19 cellular contexts compared by ENCODE assay signal in genomic region chr4:79237836-79238235, GRCh38.
DNase-seq lines count a peak whose midpoint lies in the region; TF ChIP-seq lines count a peak whose summit lies in the region.
"Had no signal": no experiment of that assay in that cellular context is flagged by ENCODE, and none has a peak within 500 bp of the region (broad histone marks: within the 10 kb centered on the region; RNA-seq: fewer than 3 reads in every experiment).

No MANE protein-coding gene starts in this region.

- no peak overlapping the region for H4K91ac ChIP-seq in neuronal stem cell (ENCODE audit: low read depth, low read length, poor library complexity)

- H2AFZ ChIP-seq in neuronal stem cell (ENCODE audit: low read length) = no peak overlapping the region
- H2AFZ ChIP-seq: GM23248 had no signal

- no peak overlapping the region for H3K4ac ChIP-seq in neuronal stem cell (ENCODE audit: low read length)

- in situ Hi-C loops in G401 (cut with HindIII; ENCODE audit: low sequenced_read_pairs) = no loop called here

- no peak overlapping the region for H3K27ac ChIP-seq in neuronal stem cell (replicated peaks; ENCODE audit: low read length)
- H3K27ac ChIP-seq in dorsolateral prefrontal cortex = no peak overlapping the region
- H3K27ac ChIP-seq: C4-2B, GM23248 had no signal

- intact Hi-C loops in dorsolateral prefrontal cortex (cut with DNase I) = no loop called here

- H2BK5ac ChIP-seq in neuronal stem cell (ENCODE audit: low read length) = no peak overlapping the region

- no peak overlapping the region for H3K18ac ChIP-seq in neuronal stem cell (ENCODE audit: low read length)

- no peaks in the 10 kb centered on the region for H3K36me3 ChIP-seq in neuronal stem cell (replicated peaks in 1 of 2; ENCODE audit: control insufficient read depth in 2 of 2, insufficient read depth in 2 of 2, low read length in 2 of 2)

- no peak overlapping the region for H3K23ac ChIP-seq in neuronal stem cell (ENCODE audit: low read depth, low read length, poor library complexity)

- H2AK5ac ChIP-seq in neuronal stem cell (ENCODE audit: low read depth, low read length) = no peak overlapping the region

- no CpG with 5 or more reads among the region's 3 CpGs for WGBS in neuronal stem cell (ENCODE audit: extremely low coverage in 2 of 2, insufficient read length in 2 of 2, insufficient replicate concordance in 1 of 2), 2 donors

- H3K9me3 ChIP-seq in neuronal stem cell (replicated peaks in 1 of 2; ENCODE audit: control insufficient read depth in 2 of 2, insufficient read depth in 1 of 2, low read depth in 1 of 2, low read length in 2 of 2) = peaks cover 0 to 3% of the 10 kb centered on the region in 2 donors

- H3K79me1 ChIP-seq in neuronal stem cell (ENCODE audit: low read depth, low read length) = no peaks in the 10 kb centered on the region

- H3K4me1 ChIP-seq in neuronal stem cell (ENCODE audit: control insufficient read depth in 2 of 2, insufficient read depth in 1 of 2, low read depth in 1 of 2, low read length in 2 of 2) = peaks cover 0 to 23% of the 10 kb centered on the region in 2 donors

- no peak overlapping the region for H2BK120ac ChIP-seq in neuronal stem cell (ENCODE audit: low read depth, low read length)

- H2BK15ac ChIP-seq in neuronal stem cell (ENCODE audit: low read length) = no peak overlapping the region

- H3K4me3 ChIP-seq in neuronal stem cell (ENCODE audit: low read length in 2 of 2) = no peak overlapping the region
- no peak overlapping the region for H3K4me3 ChIP-seq in dorsolateral prefrontal cortex
- H3K4me3 ChIP-seq: GM23248 had no signal

- no peak overlapping the region for H3K14ac ChIP-seq in neuronal stem cell (ENCODE audit: low read length)

- DNase-seq in G401 (ENCODE audit: low spot score) = peak; percentile 6
- peak; percentile 79 for DNase-seq in NCI-H446 treated with DMSO at 0.1 percent for 48 hours (lab: John Stamatoyannopoulos, UW)
- peak; percentile 48 for DNase-seq in inferior parietal cortex (ENCODE audit: extremely low spot score)
- peak; percentile 26 for DNase-seq in neuronal stem cell (ENCODE audit: low spot score)
- no peak for DNase-seq in NCI-H1436 treated with DMSO at 0.1 percent for 48 hours (lab: John Stamatoyannopoulos, UW)
- no peak for DNase-seq in COLO829 (ENCODE audit: low spot score)
- no peak for DNase-seq in H4 (ENCODE audit: low spot score)
- no peak for DNase-seq in dorsolateral prefrontal cortex
- DNase-seq: AML-193; CD8-positive, alpha-beta memory T cell; EL; GM23248; KG1; NCI-H1105 treated with DMSO at 0.1 percent for 48 hours; NCI-H1694 treated with DMSO at 0.1 percent for 48 hours; NCI-H2081 treated with DMSO at 0.1 percent for 48 hours; NCI-H510A treated with DMSO at 0.1 percent for 48 hours; NCI-H82 had no signal

- TF ChIP-seq CTCF in dorsolateral prefrontal cortex (IDR thresholded peaks at IDR 0.05 in 54 of 56, conservative IDR thresholded peaks at IDR 0.05 in 2 of 56; ENCODE audit: low read depth in 1 of 56, partially characterized antibody in 56 of 56) = no peak

- H3K27me3 ChIP-seq in neuronal stem cell (ENCODE audit: control insufficient read depth in 3 of 3, insufficient read depth in 3 of 3, low read depth in 1 of 3, low read length in 3 of 3) = no peaks in the 10 kb centered on the region
- H3K27me3 ChIP-seq in dorsolateral prefrontal cortex = no peaks in the 10 kb centered on the region

- no peak overlapping the region for H3K4me2 ChIP-seq in neuronal stem cell (ENCODE audit: insufficient read depth, low read length, poor library complexity, severe bottlenecking)

- no peak overlapping the region for H3K9ac ChIP-seq in neuronal stem cell (ENCODE audit: low read depth, low read length, poor library complexity)
- H3K9ac ChIP-seq: GM23248 had no signal

- H2BK12ac ChIP-seq in neuronal stem cell (ENCODE audit: low read length) = no peak overlapping the region

- no peak overlapping the region for H4K8ac ChIP-seq in neuronal stem cell (ENCODE audit: low read depth, low read length)

Comparison
In these comparisons a context has a peak if more than half of its experiments do, and no peak if none do; other contexts are left out.
1. DNase-seq: peak in G401 (single experiment), NCI-H446 treated with DMSO at 0.1 percent for 48 hours (single experiment), inferior parietal cortex (single experiment) and neuronal stem cell (single experiment); none in NCI-H1436 treated with DMSO at 0.1 percent for 48 hours (single experiment), COLO829 (single experiment), H4 (single experiment) and dorsolateral prefrontal cortex (0 of 10).